19 cellular contexts compared by ENCODE assay signal in the genomic region with DNA sequence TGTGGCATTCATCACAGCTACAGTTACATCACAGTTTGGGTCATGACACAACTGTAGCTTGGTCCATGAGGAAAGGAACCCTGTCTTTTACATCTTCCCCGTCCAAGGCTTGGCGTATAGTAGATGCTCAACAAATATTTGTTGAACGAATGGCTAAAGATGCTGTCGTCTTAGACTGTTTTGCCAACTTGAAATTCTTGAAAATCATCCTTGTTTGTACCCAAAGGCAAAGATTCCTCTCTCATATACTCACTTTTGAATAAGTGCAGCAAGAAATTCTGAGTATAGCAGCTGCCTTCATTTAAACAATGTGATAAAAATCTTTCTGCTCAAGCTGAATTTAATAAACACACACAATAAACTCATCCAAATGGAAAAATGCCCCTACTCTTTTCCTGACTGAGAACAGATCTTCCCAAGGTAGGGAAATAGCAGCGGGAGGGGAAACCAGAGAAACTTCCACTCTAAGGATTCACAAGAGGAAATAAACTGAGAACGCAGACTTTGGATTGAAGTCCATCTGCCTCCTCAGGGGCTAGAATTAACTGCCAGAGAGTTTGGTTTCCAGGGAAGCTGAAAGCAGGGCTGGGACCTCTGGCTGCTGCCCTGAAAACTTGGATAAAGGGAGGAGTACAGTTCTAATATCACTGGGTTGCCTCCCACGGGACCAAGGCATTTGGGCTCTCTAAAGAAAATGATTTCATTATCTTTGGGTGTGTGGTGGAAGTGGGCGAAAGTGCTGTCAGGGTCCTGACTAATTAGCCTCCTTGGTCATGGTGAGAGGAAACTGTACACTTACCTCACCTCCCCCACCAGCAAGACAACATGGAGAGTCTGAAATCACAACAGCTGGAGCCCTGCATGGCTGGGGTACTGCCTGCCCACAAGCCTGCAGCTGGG.
DNase-seq lines count a peak whose midpoint lies in the region; ATAC-seq and TF ChIP-seq lines count a peak whose summit lies in the region.
"Had no signal": no experiment of that assay in that cellular context is flagged by ENCODE, and none has a peak within 500 bp of the region (broad histone marks: within the 10 kb centered on the region; RNA-seq: fewer than 3 reads in every experiment).

No MANE protein-coding gene starts in this region.

- H3K4me1 ChIP-seq in SJCRH30 (peaks cover 26% of the 10 kb centered on the region), thoracic aorta (ENCODE audit: control insufficient read depth in 1 of 2, low read depth in 2 of 2) (peaks cover 52 to 96% of the 10 kb centered on the region in 2 donors)

- H3K36me3 Mint-ChIP-seq in nephron (ENCODE audit: low read depth): peaks cover 22% of the 10 kb centered on the region
- H3K36me3 Mint-ChIP-seq: activated naive CD4-positive, alpha-beta T cell treated with anti-CD3 and anti-CD28 coated beads, Interleukin-2, amount 50 U/mL, for 72 hours had no signal

- peaks cover 18% of the 10 kb centered on the region for H3K36me3 ChIP-seq in SJCRH30
- H3K36me3 ChIP-seq in thoracic aorta: peaks cover 11% of the 10 kb centered on the region

- no peak for ATAC-seq in thoracic aorta (ENCODE audit: insufficient number of reproducible peaks, low FRiP score, low read depth)
- ATAC-seq: activated naive CD4-positive, alpha-beta T cell treated with anti-CD3 and anti-CD28 coated beads, Interleukin-2, amount 50 U/mL, for 72 hours had no signal

- H3K27me3 ChIP-seq in SJCRH30 (no peaks in the 10 kb centered on the region), thoracic aorta (replicated peaks; ENCODE audit: insufficient read depth) (no peaks in the 10 kb centered on the region)
- H3K27me3 ChIP-seq: tibial nerve had no signal

- H3K27me3 Mint-ChIP-seq in nephron (ENCODE audit: low read depth): peaks cover 7% of the 10 kb centered on the region
- H3K27me3 Mint-ChIP-seq: activated CD4-positive, alpha-beta T cell treated with anti-CD3 and anti-CD28 coated beads, Interleukin-2, amount 10 ng/mL, durations not matched to agents 24 days and 14 days; progenitor cell of endocrine pancreas had no signal

- no peaks in the 10 kb centered on the region for H3K9me3 ChIP-seq in SJCRH30 (replicated peaks)
- H3K9me3 ChIP-seq in thoracic aorta: no peaks in the 10 kb centered on the region
- H3K9me3 ChIP-seq: tibial nerve had no signal

- H3K27ac ChIP-seq in SJCRH30 (peak overlapping the region; percentile 31; the same call in 1 of the 2 replicates), thoracic aorta (peak overlapping the region; percentile 95 to 96)

- peak; percentile 30 to 60 for DNase-seq in SJCRH30
- peak; percentile 57 for DNase-seq in fibroblast of the aortic adventitia (ENCODE audit: low read depth)
- DNase-seq in thoracic aorta (ENCODE audit: low spot score): no peak
- no peak for DNase-seq in NCI-H1417 (lab: John Stamatoyannopoulos, UW)
- no peak for DNase-seq in RPMI8226
- no peak for DNase-seq in MV-4-11 (lab: John Stamatoyannopoulos, UW)
- no peak for DNase-seq in LoVo (ENCODE audit: low spot score)
- DNase-seq: activated CD4-positive, alpha-beta T cell treated with anti-CD3 and anti-CD28 coated beads, Interleukin-2, amount 10 ng/mL, durations not matched to agents 24 days and 14 days; activated T-cell treated with anti-CD3 and anti-CD28 coated beads for 4 hours; Calu3; NCI-H2171 treated with DMSO at 0.1 percent for 48 hours; SHP77; stimulated activated CD4-positive, alpha-beta T cell treated with anti-CD3 and anti-CD28 coated beads, Interleukin-2, amount 100 ng/mL, for 24 hours; T-helper 9 cell had no signal

- H3K4me1 Mint-ChIP-seq in nephron: peaks cover 45% of the 10 kb centered on the region
- H3K4me1 Mint-ChIP-seq: activated CD4-positive, alpha-beta T cell treated with anti-CD3 and anti-CD28 coated beads, Interleukin-2, amount 10 ng/mL, durations not matched to agents 24 days and 14 days; central memory CD8-positive, alpha-beta T cell had no signal

- H3K4me3 Mint-ChIP-seq in nephron: no peak overlapping the region
- H3K4me3 Mint-ChIP-seq: activated CD4-positive, alpha-beta T cell treated with anti-CD3 and anti-CD28 coated beads, Interleukin-2, amount 10 ng/mL, durations not matched to agents 24 days and 14 days; central memory CD8-positive, alpha-beta T cell had no signal

- H3K27ac Mint-ChIP-seq in nephron: peak overlapping the region; percentile 20 to 89 (median 66)
- H3K27ac Mint-ChIP-seq: activated CD4-positive, alpha-beta T cell treated with anti-CD3 and anti-CD28 coated beads, Interleukin-2, amount 10 ng/mL, durations not matched to agents 24 days and 14 days; activated naive CD4-positive, alpha-beta T cell treated with anti-CD3 and anti-CD28 coated beads, Interleukin-2, amount 50 U/mL, for 72 hours; progenitor cell of endocrine pancreas had no signal

- TF ChIP-seq CTCF in fibroblast of the aortic adventitia (IDR thresholded peaks at IDR 0.05; ENCODE audit: insufficient read depth, low read length) (no peak), nephron (IDR thresholded peaks at IDR 0.05; ENCODE audit: unreplicated experiment in 3 of 3) (no peak), thoracic aorta (IDR thresholded peaks at IDR 0.05) (no peak)

- H3K9me3 Mint-ChIP-seq in nephron: no peaks in the 10 kb centered on the region
- H3K9me3 Mint-ChIP-seq: activated CD4-positive, alpha-beta T cell treated with anti-CD3 and anti-CD28 coated beads, Interleukin-2, amount 10 ng/mL, durations not matched to agents 24 days and 14 days; activated naive CD4-positive, alpha-beta T cell treated with anti-CD3 and anti-CD28 coated beads, Interleukin-2, amount 50 U/mL, for 72 hours; central memory CD8-positive, alpha-beta T cell had no signal

- H3K4me3 ChIP-seq in SJCRH30 (no peak overlapping the region), fibroblast of the aortic adventitia (ENCODE audit: low read depth, low read length) (no peak overlapping the region), thoracic aorta (no peak overlapping the region)
- H3K4me3 ChIP-seq: tibial nerve had no signal

Comparison
In these comparisons a context has a peak if more than half of its experiments do, and no peak if none do; other contexts are left out.
1. DNase-seq: peak in SJCRH30 (2 of 2) and fibroblast of the aortic adventitia (single experiment); none in thoracic aorta (single experiment), NCI-H1417 (0 of 3), RPMI8226 (single experiment), MV-4-11 (single experiment) and LoVo (single experiment).